1 cellular context compared by ENCODE assay signal in the genomic region with DNA sequence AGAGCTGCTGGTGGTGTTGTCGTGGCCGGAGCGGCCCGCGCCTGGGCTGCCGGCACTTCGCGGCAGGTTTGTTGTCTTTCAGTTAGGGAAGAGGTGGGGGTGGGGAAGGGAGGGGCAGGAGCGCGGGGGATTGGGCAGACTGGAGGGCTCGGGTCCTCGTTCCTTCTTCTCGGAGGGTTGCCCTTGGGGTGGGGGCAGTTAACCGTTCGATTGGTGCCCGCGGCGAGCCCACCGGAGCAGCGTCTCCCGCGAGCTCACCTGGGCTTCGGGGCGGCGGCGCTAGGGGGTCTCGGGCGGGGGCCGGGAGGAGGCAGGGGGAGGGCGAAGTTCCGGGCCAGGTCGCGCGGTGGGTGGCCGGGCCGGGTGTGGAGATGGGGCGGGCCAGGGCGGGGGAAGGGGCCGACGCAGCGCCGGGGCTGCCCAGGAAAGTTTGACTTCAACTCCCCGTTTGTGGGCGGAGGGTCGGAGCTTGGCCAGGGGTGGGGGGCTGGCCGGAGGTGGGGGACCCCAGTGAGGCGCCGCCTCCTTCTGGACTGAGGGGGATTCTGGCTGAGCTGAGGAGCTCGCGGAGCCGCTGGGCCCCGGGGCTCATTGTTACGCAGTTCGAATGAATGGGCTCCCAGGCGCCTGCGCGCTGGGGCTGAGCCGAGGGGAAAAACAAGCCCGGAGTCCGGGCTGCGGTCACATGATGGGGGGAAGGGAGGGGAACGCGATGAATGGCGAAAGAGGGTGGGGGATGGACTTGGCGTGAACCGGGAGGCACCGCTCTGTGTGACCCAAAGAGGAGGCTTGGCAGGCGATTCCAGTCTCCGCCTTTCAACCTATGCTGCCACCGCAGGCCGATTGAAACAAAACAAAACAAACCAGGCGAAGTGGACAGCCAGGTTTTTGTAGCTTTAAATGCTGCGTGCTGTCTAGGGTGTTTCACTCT.
TF ChIP-seq lines count a peak whose summit lies in the region.

No MANE protein-coding gene starts in this region.

TF ChIP-seq in HCT116, 20 proteins besides CTCF, POLR2A, EP300 and RAD21:
- peak; percentile 91 for TF ChIP-seq SIN3A (IDR thresholded peaks at IDR 0.05; ENCODE audit: low read depth)
- peak; percentile 31; the same call in 1 of the 2 replicates for TF ChIP-seq ZFX (IDR thresholded peaks at IDR 0.05)
- TF ChIP-seq CEBPB (IDR thresholded peaks at IDR 0.05; ENCODE audit: low read depth): peak; percentile 92
- TF ChIP-seq, protein P1, sequence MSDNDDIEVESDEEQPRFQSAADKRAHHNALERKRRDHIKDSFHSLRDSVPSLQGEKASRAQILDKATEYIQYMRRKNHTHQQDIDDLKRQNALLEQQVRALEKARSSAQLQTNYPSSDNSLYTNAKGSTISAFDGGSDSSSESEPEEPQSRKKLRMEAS (IDR thresholded peaks at IDR 0.05): peak; percentile 90
- TF ChIP-seq POLR2AphosphoS5 (IDR thresholded peaks at IDR 0.05; ENCODE audit: low read depth, low read length): peak; percentile 81
- no peak; the same call in 1 of the 2 replicates for TF ChIP-seq JUND (IDR thresholded peaks at IDR 0.05)
- peak; percentile 53 for TF ChIP-seq TCF7L2 (IDR thresholded peaks at IDR 0.05; ENCODE audit: borderline replicate concordance, extremely low read depth, insufficient read depth, insufficient read length)
- TF ChIP-seq SP1 (IDR thresholded peaks at IDR 0.05; ENCODE audit: low read depth): peak; percentile 79
- peak; percentile 74 for TF ChIP-seq YY1 (IDR thresholded peaks at IDR 0.05; ENCODE audit: extremely low read depth, insufficient replicate concordance, low read depth, low read length)
- TF ChIP-seq EGR1 (IDR thresholded peaks at IDR 0.05; ENCODE audit: low read depth): no peak; the same call in 1 of the 2 replicates
- TF ChIP-seq CBX3 (IDR thresholded peaks at IDR 0.05; ENCODE audit: low read depth): peak; percentile 73; the same call in 1 of the 2 replicates
- no peak for TF ChIP-seq ZNF274 (IDR thresholded peaks at IDR 0.05; ENCODE audit: low read depth, low read length)
